ENCODE assay signal across 16 cellular contexts in the genomic region with DNA sequence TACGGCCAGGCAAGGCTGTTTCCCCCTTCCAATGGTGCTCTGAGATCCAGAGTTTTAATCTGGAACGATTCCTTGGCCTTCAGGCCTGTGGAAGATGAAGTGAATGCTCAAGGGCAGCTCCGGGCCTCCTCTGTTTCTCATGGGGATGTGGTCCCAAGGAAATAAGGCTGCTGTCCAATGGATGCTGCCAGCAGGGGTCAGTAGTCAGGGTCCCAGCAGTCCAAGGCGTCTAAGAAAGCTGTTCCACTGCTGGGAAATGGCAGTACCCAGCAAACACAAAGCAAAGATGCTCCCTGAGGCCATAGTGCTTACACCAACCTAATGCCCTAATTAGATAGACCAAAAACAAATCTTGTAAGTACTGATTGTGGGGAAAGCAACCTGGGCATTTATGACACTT. TPM values are rescaled to one million over a fixed set of nuclear protein-coding genes. Genes with fewer than 3 reads are reported as not detected.
DNase-seq lines count a peak whose midpoint lies in the region; ATAC-seq and TF ChIP-seq lines count a peak whose summit lies in the region.
"Had no signal": no experiment of that assay in that cellular context is flagged by ENCODE, and none has a peak within 500 bp of the region (broad histone marks: within the 10 kb centered on the region; RNA-seq: fewer than 3 reads in every experiment).

No MANE protein-coding gene starts in this region.

- no peaks in the 10 kb centered on the region for H3K79me2 ChIP-seq in neural progenitor cell (ENCODE audit: low read depth)

- H3K9ac ChIP-seq in neural progenitor cell, result no peak overlapping the region
- H3K9ac ChIP-seq: GM23248 had no signal

- no peak overlapping the region for H3K4me2 ChIP-seq in neural progenitor cell

- H3K27me3 Mint-ChIP-seq in neural progenitor cell (ENCODE audit: insufficient read depth, low read depth), result peaks cover 2% of the 10 kb centered on the region
- peaks cover 0 to 8% (median 2%) of the 10 kb centered on the region in 3 donors for H3K27me3 Mint-ChIP-seq in CD14-positive monocyte (ENCODE audit: low read depth in 3 of 3)

- H4K20me1 ChIP-seq in neural progenitor cell (ENCODE audit: low read depth), result no peaks in the 10 kb centered on the region

- no peaks in the 10 kb centered on the region for H3F3A ChIP-seq in neural progenitor cell (ENCODE audit: low read depth)

- no peaks in the 10 kb centered on the region for H3K4me1 ChIP-seq in neural progenitor cell

- no peaks in the 10 kb centered on the region for H3K36me3 ChIP-seq in brain microvascular endothelial cell (replicated peaks)
- H3K36me3 ChIP-seq in neural progenitor cell, result no peaks in the 10 kb centered on the region

- no peak overlapping the region for H2AFZ ChIP-seq in neural progenitor cell (replicated peaks)
- H2AFZ ChIP-seq: GM23248 had no signal

- H3K36me3 Mint-ChIP-seq in neural progenitor cell, result no peaks in the 10 kb centered on the region
- no peaks in the 10 kb centered on the region for H3K36me3 Mint-ChIP-seq in CD14-positive monocyte

- H3K4me3 Mint-ChIP-seq in neural progenitor cell, result peak overlapping the region; percentile 27
- H3K4me3 Mint-ChIP-seq in CD14-positive monocyte, result no peak overlapping the region

- CTCF ChIA-PET in HEK293T (lab: Yijun Ruan, JAX), result interaction anchor here (0.6 kb wide), 1 partner anchor 41 kb away, joined by 4 read pairs; no protein-coding TSS in a partner anchor

- H3K4me1 Mint-ChIP-seq in neural progenitor cell, result no peaks in the 10 kb centered on the region
- no peaks in the 10 kb centered on the region for H3K4me1 Mint-ChIP-seq in CD14-positive monocyte

- no peaks in the 10 kb centered on the region for H3K27me3 ChIP-seq in brain microvascular endothelial cell (replicated peaks)
- H3K27me3 ChIP-seq in neural progenitor cell, result no peaks in the 10 kb centered on the region

- H3K9me3 ChIP-seq in neural progenitor cell (ENCODE audit: low read depth), result no peaks in the 10 kb centered on the region

- POLR2A ChIA-PET in HEK293T (lab: Yijun Ruan, JAX), result no interaction called here

- intact Hi-C loops in CD14-positive monocyte (cut with micrococcal nuclease), result no loop called here

- DNase-seq in DMS 273 (lab: John Stamatoyannopoulos, UW; ENCODE audit: unreplicated experiment) (peak; percentile 23), DMS 273 treated with DMSO at 0.1 percent for 48 hours (lab: John Stamatoyannopoulos, UW) (no peak), HEK293T (ENCODE audit: extremely low spot score) (peak; percentile 25), brain microvascular endothelial cell (peak; percentile 5), neural progenitor cell (ENCODE audit: low spot score) (peak; percentile 8), kidney glomerular epithelial cell (lab: John Stamatoyannopoulos, UW) (no peak), CD14-positive monocyte (ENCODE audit: low spot score) (no peak)
- DNase-seq: 8988T; activated T-cell treated with anti-CD3 and anti-CD28 coated beads for 4 hours; amniotic stem cell; effector CD8-positive, alpha-beta T cell; EL; GM23248; IMR-90 had no signal

- H3K9me3 Mint-ChIP-seq in neural progenitor cell, result peaks cover 4% of the 10 kb centered on the region
- peaks cover 0 to 6% (median 3%) of the 10 kb centered on the region in 7 donors for H3K9me3 Mint-ChIP-seq in CD14-positive monocyte

- ATAC-seq in HG02798 (IDR thresholded peaks at IDR 0.05; ENCODE audit: poor library complexity, unreplicated experiment), result no peak

- H3K27ac ChIP-seq in brain microvascular endothelial cell (no peak overlapping the region), neural progenitor cell (no peak overlapping the region)
- H3K27ac ChIP-seq: GM23248 had no signal

- in situ Hi-C loops in brain microvascular endothelial cell (cut with HindIII; ENCODE audit: low pct_ligation_motif_present, low sequenced_read_pairs), result no loop called here

- no peak overlapping the region for H3K27ac Mint-ChIP-seq in neural progenitor cell
- no peak overlapping the region for H3K27ac Mint-ChIP-seq in CD14-positive monocyte

- H3K4me3 ChIP-seq in brain microvascular endothelial cell (ENCODE audit: low read depth, low read length), result no peak overlapping the region
- no peak overlapping the region for H3K4me3 ChIP-seq in neural progenitor cell
- H3K4me3 ChIP-seq: GM23248 had no signal

- TF ChIP-seq CTCF in brain microvascular endothelial cell (IDR thresholded peaks at IDR 0.05; ENCODE audit: low read depth, low read length, missing control alignments), result peak; percentile 46
- peak; percentile 35 for TF ChIP-seq CTCF in neural progenitor cell (IDR thresholded peaks at IDR 0.05)
- TF ChIP-seq CTCF in CD14-positive monocyte (IDR thresholded peaks at IDR 0.05), result no peak

TF ChIP-seq in HEK293T, 16 proteins besides CTCF, POLR2A, EP300 and RAD21:
- no peak for TF ChIP-seq ZNF384 (IDR thresholded peaks at IDR 0.05)
- no peak for TF ChIP-seq FOXA1 (IDR thresholded peaks at IDR 0.05)
- no peak for TF ChIP-seq ARNT (IDR thresholded peaks at IDR 0.05)
- no peak for TF ChIP-seq SP1 (IDR thresholded peaks at IDR 0.05)
- TF ChIP-seq SUZ12 (IDR thresholded peaks at IDR 0.05), result no peak
- TF ChIP-seq FOXM1 (IDR thresholded peaks at IDR 0.05; ENCODE audit: borderline replicate concordance), result no peak
- no peak for TF ChIP-seq TARDBP (IDR thresholded peaks at IDR 0.05)
- no peak for TF ChIP-seq HDGF (IDR thresholded peaks at IDR 0.05; ENCODE audit: borderline replicate concordance)
- no peak for TF ChIP-seq LEF1 (IDR thresholded peaks at IDR 0.05; ENCODE audit: borderline replicate concordance)
- no peak for TF ChIP-seq BHLHE40 (IDR thresholded peaks at IDR 0.05; ENCODE audit: borderline replicate concordance)
- no peak for TF ChIP-seq ELF4 (IDR thresholded peaks at IDR 0.05)
- no peak for TF ChIP-seq NFRKB (IDR thresholded peaks at IDR 0.05)
- no peak for TF ChIP-seq FOXK2 (IDR thresholded peaks at IDR 0.05)
- TF ChIP-seq, protein P1, sequence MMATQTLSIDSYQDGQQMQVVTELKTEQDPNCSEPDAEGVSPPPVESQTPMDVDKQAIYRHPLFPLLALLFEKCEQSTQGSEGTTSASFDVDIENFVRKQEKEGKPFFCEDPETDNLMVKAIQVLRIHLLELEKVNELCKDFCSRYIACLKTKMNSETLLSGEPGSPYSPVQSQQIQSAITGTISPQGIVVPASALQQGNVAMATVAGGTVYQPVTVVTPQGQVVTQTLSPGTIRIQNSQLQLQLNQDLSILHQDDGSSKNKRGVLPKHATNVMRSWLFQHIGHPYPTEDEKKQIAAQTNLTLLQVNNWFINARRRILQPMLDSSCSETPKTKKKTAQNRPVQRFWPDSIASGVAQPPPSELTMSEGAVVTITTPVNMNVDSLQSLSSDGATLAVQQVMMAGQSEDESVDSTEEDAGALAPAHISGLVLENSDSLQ (IDR thresholded peaks at IDR 0.05), result no peak
- TF ChIP-seq CTBP1 (IDR thresholded peaks at IDR 0.05; ENCODE audit: borderline replicate concordance), result no peak
- no peak for TF ChIP-seq L3MBTL2 (conservative IDR thresholded peaks at IDR 0.05)

RNA-seq across cellular contexts. Expression of a gene that starts 12.5 kb away (rescaled TPM):
- total RNA-seq in neural progenitor cell (ENCODE audit: low replicate concordance), result not detected in 2 replicates
- not detected for polyA plus RNA-seq in CD14-positive monocyte
- total RNA-seq: GM23248, IMR-90, mononuclear cell had no signal
- polyA plus RNA-seq: GM23248, IMR-90 had no signal

Comparison
In these comparisons a context has a peak if more than half of its experiments do, and no peak if none do; other contexts are left out.
1. DNase-seq: peak in DMS 273 (single experiment), HEK293T (single experiment), brain microvascular endothelial cell (single experiment) and neural progenitor cell (single experiment); none in DMS 273 treated with DMSO at 0.1 percent for 48 hours (single experiment), kidney glomerular epithelial cell (single experiment) and CD14-positive monocyte (single experiment).